Comparison of ENCODE assay signal across 21 cellular contexts in the genomic region with DNA sequence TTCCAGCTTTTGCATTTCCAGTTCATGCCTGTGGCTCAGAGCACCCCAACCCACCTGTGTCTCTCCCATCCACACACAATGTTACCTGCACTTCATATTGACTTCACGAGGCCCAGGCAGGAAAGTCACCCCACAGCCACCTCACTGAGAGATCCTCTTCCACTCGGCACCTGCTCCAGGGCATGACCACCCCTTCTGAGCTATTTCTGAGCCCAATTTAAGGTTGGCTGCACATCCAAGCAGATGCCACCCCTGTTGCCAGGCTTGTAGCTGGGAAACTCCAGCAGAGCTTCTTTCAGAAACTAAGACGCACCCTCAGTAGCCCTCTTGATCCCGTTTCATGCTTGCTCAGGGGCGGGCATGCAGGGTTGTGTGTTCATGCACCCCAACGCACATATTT.
DNase-seq lines count a peak whose midpoint lies in the region; ATAC-seq and TF ChIP-seq lines count a peak whose summit lies in the region.
"Had no signal": no experiment of that assay in that cellular context is flagged by ENCODE, and none has a peak within 500 bp of the region (broad histone marks: within the 10 kb centered on the region; RNA-seq: fewer than 3 reads in every experiment).

No MANE protein-coding gene starts in this region.

- peaks cover 32% of the 10 kb centered on the region for H3K4me1 Mint-ChIP-seq in T-helper 2 cell treated with Interferon-gamma antibody and Interleukin-4, amounts not matched to agents 5 μg/mL and 100 μg/mL, for 36 hours (ENCODE audit: low read depth)
- peaks cover 66% of the 10 kb centered on the region for H3K4me1 Mint-ChIP-seq in dendritic cell treated with granulocyte-macrophage colony-stimulating factor and Interleukin-4, amounts not matched to agents 40 ng/mL and 50 ng/mL, for 4 days (ENCODE audit: low read depth)
- H3K4me1 Mint-ChIP-seq: CD4-positive, CD25-positive, alpha-beta regulatory T cell had no signal

- H3K36me3 Mint-ChIP-seq in T-helper 2 cell treated with Interferon-gamma antibody and Interleukin-4, amounts not matched to agents 5 μg/mL and 100 μg/mL, for 36 hours (ENCODE audit: low read depth): peaks cover 14% of the 10 kb centered on the region
- peaks cover 69% of the 10 kb centered on the region for H3K36me3 Mint-ChIP-seq in dendritic cell treated with granulocyte-macrophage colony-stimulating factor and Interleukin-4, amounts not matched to agents 40 ng/mL and 50 ng/mL, for 4 days (ENCODE audit: low read depth)

- H3K9me3 Mint-ChIP-seq in T-helper 2 cell treated with Interferon-gamma antibody and Interleukin-4, amounts not matched to agents 5 μg/mL and 100 μg/mL, for 36 hours: no peaks in the 10 kb centered on the region
- no peaks in the 10 kb centered on the region for H3K9me3 Mint-ChIP-seq in dendritic cell treated with granulocyte-macrophage colony-stimulating factor and Interleukin-4, amounts not matched to agents 40 ng/mL and 50 ng/mL, for 4 days
- H3K9me3 Mint-ChIP-seq: CD4-positive, CD25-positive, alpha-beta regulatory T cell had no signal

- H3K4me1 ChIP-seq in heart right ventricle: peaks cover 0 to 26% (median 11%) of the 10 kb centered on the region in 9 donors

- H3K27ac Mint-ChIP-seq in T-helper 2 cell treated with Interferon-gamma antibody and Interleukin-4, amounts not matched to agents 5 μg/mL and 100 μg/mL, for 36 hours: peak overlapping the region; percentile 43
- H3K27ac Mint-ChIP-seq in dendritic cell treated with granulocyte-macrophage colony-stimulating factor and Interleukin-4, amounts not matched to agents 40 ng/mL and 50 ng/mL, for 4 days: peak overlapping the region; percentile 14

- TF ChIP-seq CTCF in heart right ventricle (IDR thresholded peaks at IDR 0.05): no peak

- no peak for ATAC-seq in left ventricle myocardium superior
- ATAC-seq in heart right ventricle: no peak
- ATAC-seq in HG02884 (IDR thresholded peaks at IDR 0.05; ENCODE audit: unreplicated experiment): no peak
- ATAC-seq: K562, Panc1 had no signal

- WGBS in heart right ventricle, 2 donors: 94 to 99% methylated on average over 6 of the region's 6 CpGs

- no peak for DNase-seq in T-helper 2 cell treated with Interferon-gamma antibody and Interleukin-4, amounts not matched to agents 5 μg/mL and 100 μg/mL, for 36 hours (ENCODE audit: low spot score)
- DNase-seq in T-helper 2 cell (no peak), left ventricle myocardium superior (peak; percentile 15), heart right ventricle (no peak), NCI-H1436 treated with DMSO at 0.1 percent for 48 hours (lab: John Stamatoyannopoulos, UW) (no peak)
- DNase-seq: CD4-positive, CD25-positive, alpha-beta regulatory T cell; DMS53; MV-4-11; NCI-H1105; NCI-H146; NCI-H2029 treated with DMSO at 0.1 percent for 48 hours; NCI-H226; NCI-H510A; NCI-H69; SHP77 had no signal

- no peak overlapping the region for H3K4me3 ChIP-seq in heart right ventricle
- H3K4me3 ChIP-seq: BLaER1, K562 had no signal

- H3K27me3 ChIP-seq in heart right ventricle: no peaks in the 10 kb centered on the region
- H3K27me3 ChIP-seq: BLaER1 had no signal

- H3K9me3 ChIP-seq in heart right ventricle: no peaks in the 10 kb centered on the region
- H3K9me3 ChIP-seq: BLaER1 had no signal

- H3K27me3 Mint-ChIP-seq in T-helper 2 cell treated with Interferon-gamma antibody and Interleukin-4, amounts not matched to agents 5 μg/mL and 100 μg/mL, for 36 hours (ENCODE audit: low read depth): no peaks in the 10 kb centered on the region
- H3K27me3 Mint-ChIP-seq in dendritic cell treated with granulocyte-macrophage colony-stimulating factor and Interleukin-4, amounts not matched to agents 40 ng/mL and 50 ng/mL, for 4 days: no peaks in the 10 kb centered on the region
- H3K27me3 Mint-ChIP-seq: CD4-positive, CD25-positive, alpha-beta regulatory T cell had no signal

- H3K36me3 ChIP-seq in heart right ventricle: peaks cover 0 to 42% (median 7%) of the 10 kb centered on the region in 9 donors

- intact Hi-C loops in left ventricle myocardium superior (cut with micrococcal nuclease): no loop called here
- intact Hi-C loops in heart right ventricle (cut with DNase I): no loop called here
- intact Hi-C loops in dendritic cell treated with granulocyte-macrophage colony-stimulating factor and Interleukin-4, amounts not matched to agents 40 ng/mL and 50 ng/mL, for 4 days (cut with micrococcal nuclease): no loop called here

- H3K27ac ChIP-seq in heart right ventricle: no peak overlapping the region
- H3K27ac ChIP-seq: BLaER1, RWPE1 had no signal

- H3K4me3 Mint-ChIP-seq in T-helper 2 cell treated with Interferon-gamma antibody and Interleukin-4, amounts not matched to agents 5 μg/mL and 100 μg/mL, for 36 hours: no peak overlapping the region
- H3K4me3 Mint-ChIP-seq in dendritic cell treated with granulocyte-macrophage colony-stimulating factor and Interleukin-4, amounts not matched to agents 40 ng/mL and 50 ng/mL, for 4 days: no peak overlapping the region
- H3K4me3 Mint-ChIP-seq: CD4-positive, CD25-positive, alpha-beta regulatory T cell had no signal
